ENCODE assay signal across 2 cellular contexts in genomic region chr3:52126500-52126899, GRCh38.
TF ChIP-seq lines count a peak whose summit lies in the region.

No MANE protein-coding gene starts in this region.

TF ChIP-seq in GM23338, 12 proteins besides CTCF, POLR2A, EP300 and RAD21:
- TF ChIP-seq REST (IDR thresholded peaks at IDR 0.05; ENCODE audit: unreplicated experiment) (no peak), EZH2 (IDR thresholded peaks at IDR 0.05; ENCODE audit: low read depth, unreplicated experiment) (no peak), JUNB (IDR thresholded peaks at IDR 0.05; ENCODE audit: unreplicated experiment) (no peak), ETS1 (IDR thresholded peaks at IDR 0.05) (no peak), EZH2phosphoT487 (IDR thresholded peaks at IDR 0.05; ENCODE audit: unreplicated experiment) (no peak), STAT1 (IDR thresholded peaks at IDR 0.05; ENCODE audit: unreplicated experiment) (no peak), CREB1 (CRISPR knock-in tag; IDR thresholded peaks at IDR 0.05; ENCODE audit: low read depth) (no peak), ZNF462 (CRISPR knock-in tag; IDR thresholded peaks at IDR 0.05) (no peak), ZNF114 (CRISPR knock-in tag; IDR thresholded peaks at IDR 0.05) (no peak), POLR2AphosphoS5 (IDR thresholded peaks at IDR 0.05; ENCODE audit: low read depth) (no peak), ZNF331 (CRISPR knock-in tag; IDR thresholded peaks at IDR 0.05; ENCODE audit: low read depth) (no peak), NANOG (IDR thresholded peaks at IDR 0.05; ENCODE audit: borderline replicate concordance) (no peak)

TF ChIP-seq in WTC11, 78 proteins besides CTCF, POLR2A, EP300 and RAD21 (continued from another document):
- no peak for TF ChIP-seq PRDM15 (CRISPR knock-in tag; IDR thresholded peaks at IDR 0.05)
- TF ChIP-seq E2F5 (CRISPR knock-in tag; IDR thresholded peaks at IDR 0.05), result no peak
- no peak for TF ChIP-seq FOXJ3 (CRISPR knock-in tag; IDR thresholded peaks at IDR 0.05; ENCODE audit: borderline replicate concordance)
- no peak for TF ChIP-seq ZNF532 (CRISPR knock-in tag; IDR thresholded peaks at IDR 0.05; ENCODE audit: borderline replicate concordance)
- TF ChIP-seq FOXK1 (CRISPR knock-in tag; IDR thresholded peaks at IDR 0.05), result no peak
- TF ChIP-seq NR2C2 (CRISPR knock-in tag; IDR thresholded peaks at IDR 0.05), result no peak
- no peak for TF ChIP-seq NR1H2 (CRISPR knock-in tag; IDR thresholded peaks at IDR 0.05)
- no peak for TF ChIP-seq TEAD1 (CRISPR knock-in tag; IDR thresholded peaks at IDR 0.05)
- TF ChIP-seq CBFB (CRISPR knock-in tag; IDR thresholded peaks at IDR 0.05; ENCODE audit: low read depth), result no peak
